In the genomic region with DNA sequence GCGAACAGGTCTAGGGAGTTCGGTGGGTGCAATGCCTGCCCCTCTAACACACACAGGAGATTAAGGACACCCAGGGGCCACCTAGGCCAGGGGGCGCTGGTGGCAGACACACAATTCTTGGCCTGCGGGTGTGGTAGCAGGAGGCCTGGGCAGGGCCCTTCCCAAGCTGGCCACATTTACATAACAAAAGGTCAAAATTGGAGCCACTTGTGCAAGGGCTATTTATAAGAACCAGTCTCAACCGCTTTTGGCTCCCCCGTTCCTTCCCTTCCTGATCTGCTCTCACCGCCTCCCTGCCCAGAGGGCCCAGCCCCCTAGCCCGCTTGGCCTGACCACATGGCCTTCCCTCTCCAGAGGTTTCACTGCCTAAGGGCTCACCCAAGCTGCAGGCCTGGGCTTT, we compare ENCODE assay signal across 9 cellular contexts. TPM values are rescaled to one million over a fixed set of nuclear protein-coding genes. Genes with fewer than 3 reads are reported as not detected.
DNase-seq lines count a peak whose midpoint lies in the region; ATAC-seq and TF ChIP-seq lines count a peak whose summit lies in the region.
"Not testable (repeated sequence)": the region's sequence is repeated elsewhere in the genome, so short reads cannot be mapped to it uniquely, and the experiment has no call there.
"Had no signal": no experiment of that assay in that cellular context is flagged by ENCODE, and none has a peak within 500 bp of the region (broad histone marks: within the 10 kb centered on the region; RNA-seq: fewer than 3 reads in every experiment).

No MANE protein-coding gene starts in this region.

- H3K27ac Mint-ChIP-seq in WTC11: not testable (repeated sequence)

- TF ChIP-seq CTCF in WTC11 (IDR thresholded peaks at IDR 0.05); gastroesophageal sphincter (IDR thresholded peaks at IDR 0.05); heart right ventricle (IDR thresholded peaks at IDR 0.05); upper lobe of right lung (IDR thresholded peaks at IDR 0.05): not testable (repeated sequence)

- not testable (repeated sequence) for H3K4me3 ChIP-seq in gastroesophageal sphincter; heart right ventricle; right cardiac atrium (ENCODE audit: low read length); upper lobe of right lung

- H3K4me1 Mint-ChIP-seq in WTC11: not testable (repeated sequence)

- TF ChIP-seq POLR2A in gastroesophageal sphincter (IDR thresholded peaks at IDR 0.05): not testable (repeated sequence)

- CTCF ChIA-PET in WTC11 (lab: Charles Lee): not testable (repeated sequence)

- intact Hi-C loops in Right ventricle myocardium superior (cut with DNase I); heart right ventricle (cut with DNase I); right cardiac atrium (cut with DNase I); sciatic nerve (cut with DNase I); upper lobe of right lung (cut with DNase I): not testable (repeated sequence)

- WGBS in gastroesophageal sphincter (ENCODE audit: low coverage in 1 of 2), 2 donors: no CpG with 5 or more reads among the region's 8 CpGs
- no CpG with 5 or more reads among the region's 8 CpGs for WGBS in heart right ventricle, 2 donors
- WGBS in right cardiac atrium: no CpG with 5 or more reads among the region's 8 CpGs

- DNase-seq in WTC11 (ENCODE audit: low spot score); Right ventricle myocardium superior; heart right ventricle; right cardiac atrium; sciatic nerve (ENCODE audit: low spot score); upper lobe of right lung: not testable (repeated sequence)

- POLR2A ChIA-PET in WTC11 (lab: Charles Lee): not testable (repeated sequence)

- H3K4me3 Mint-ChIP-seq in WTC11: not testable (repeated sequence)

- not testable (repeated sequence) for H3K9me3 Mint-ChIP-seq in WTC11

- H3K36me3 ChIP-seq in gastroesophageal sphincter, heart right ventricle, upper lobe of right lung: not testable (repeated sequence)

- not testable (repeated sequence) for H3K9me3 ChIP-seq in gastroesophageal sphincter; heart right ventricle; right cardiac atrium (ENCODE audit: control insufficient read depth, low read length); upper lobe of right lung

- not testable (repeated sequence) for TF ChIP-seq EP300 in gastroesophageal sphincter (IDR thresholded peaks at IDR 0.05)

- not testable (repeated sequence) for H3K27me3 ChIP-seq in gastroesophageal sphincter; heart right ventricle; right cardiac atrium (ENCODE audit: control insufficient read depth, insufficient read depth); upper lobe of right lung

- not testable (repeated sequence) for H3K4me1 ChIP-seq in gastroesophageal sphincter; heart right ventricle; right cardiac atrium (ENCODE audit: control insufficient read depth, insufficient read depth, low read length); upper lobe of right lung

- not testable (repeated sequence) for H3K27ac ChIP-seq in gastroesophageal sphincter; heart right ventricle; right cardiac atrium (ENCODE audit: low read length); upper lobe of right lung

- H3K27me3 Mint-ChIP-seq in WTC11 (ENCODE audit: low read depth): not testable (repeated sequence)

- H3K36me3 Mint-ChIP-seq in WTC11: not testable (repeated sequence)

- ATAC-seq in WTC11 (peak; percentile 57), gastroesophageal sphincter (peak; percentile 34), Right ventricle myocardium superior (ENCODE audit: poor library complexity) (peak; percentile 45), heart right ventricle (peak; percentile 30 to 68 (median 61)), right cardiac atrium (peak; percentile 3 to 37), sciatic nerve (peak; percentile 47), upper lobe of right lung (peak; percentile 52)

RNA-seq across cellular contexts. Expression of a gene that starts 25.1 kb away (rescaled TPM):
- total RNA-seq in WTC11 (2021): 4.8 to 6.4 TPM (median 5.2 TPM) in 3 replicates
- 1 to 10 TPM in 1 of 4 donors, under 1 TPM in 2, not detected in 1; 0.15 to 4.4 (median 0.27) TPM for total RNA-seq in gastroesophageal sphincter
- total RNA-seq in Right ventricle myocardium superior: 0.65 TPM
- total RNA-seq in heart right ventricle: 1 to 10 TPM in 2 of 10 donors, under 1 TPM in 6, not detected in 2; 0.26 to 1.8 (median 0.85) TPM
- 1 to 10 TPM in 1 of 2 donors, under 1 TPM in 1; 0.70 to 1.1 TPM for polyA plus RNA-seq in heart right ventricle
- total RNA-seq in right cardiac atrium: 1 to 10 TPM in 2 of 4 donors, under 1 TPM in 1, not detected in 1; 0.68 to 1.4 (median 1.2) TPM
- 0.66 TPM for polyA plus RNA-seq in right cardiac atrium
- 1.4 TPM for total RNA-seq in sciatic nerve
- 4.0 TPM for total RNA-seq in upper lobe of right lung

RNA-seq across cellular contexts. Expression of a gene that starts 59.0 kb away (rescaled TPM):
- total RNA-seq in WTC11 (2021) (0.21 to 0.44 TPM in 2 of 3 replicates, not detected in the other), gastroesophageal sphincter (under 1 TPM; 0.15 to 0.40 (median 0.25) TPM), Right ventricle myocardium superior (not detected), heart right ventricle (under 1 TPM in 6 of 10 donors, not detected in 4; 0.05 to 0.32 (median 0.14) TPM), right cardiac atrium (under 1 TPM in 2 of 4 donors, not detected in 2; 0.18 to 0.23 TPM), sciatic nerve (0.36 TPM), upper lobe of right lung (0.41 TPM)
- polyA plus RNA-seq in heart right ventricle (not detected), right cardiac atrium (0.02 TPM)
- total RNA-seq: Daoy had no signal
- polyA plus RNA-seq: AG04450 had no signal
